ENCODE assay signal across 11 cellular contexts in the genomic region with DNA sequence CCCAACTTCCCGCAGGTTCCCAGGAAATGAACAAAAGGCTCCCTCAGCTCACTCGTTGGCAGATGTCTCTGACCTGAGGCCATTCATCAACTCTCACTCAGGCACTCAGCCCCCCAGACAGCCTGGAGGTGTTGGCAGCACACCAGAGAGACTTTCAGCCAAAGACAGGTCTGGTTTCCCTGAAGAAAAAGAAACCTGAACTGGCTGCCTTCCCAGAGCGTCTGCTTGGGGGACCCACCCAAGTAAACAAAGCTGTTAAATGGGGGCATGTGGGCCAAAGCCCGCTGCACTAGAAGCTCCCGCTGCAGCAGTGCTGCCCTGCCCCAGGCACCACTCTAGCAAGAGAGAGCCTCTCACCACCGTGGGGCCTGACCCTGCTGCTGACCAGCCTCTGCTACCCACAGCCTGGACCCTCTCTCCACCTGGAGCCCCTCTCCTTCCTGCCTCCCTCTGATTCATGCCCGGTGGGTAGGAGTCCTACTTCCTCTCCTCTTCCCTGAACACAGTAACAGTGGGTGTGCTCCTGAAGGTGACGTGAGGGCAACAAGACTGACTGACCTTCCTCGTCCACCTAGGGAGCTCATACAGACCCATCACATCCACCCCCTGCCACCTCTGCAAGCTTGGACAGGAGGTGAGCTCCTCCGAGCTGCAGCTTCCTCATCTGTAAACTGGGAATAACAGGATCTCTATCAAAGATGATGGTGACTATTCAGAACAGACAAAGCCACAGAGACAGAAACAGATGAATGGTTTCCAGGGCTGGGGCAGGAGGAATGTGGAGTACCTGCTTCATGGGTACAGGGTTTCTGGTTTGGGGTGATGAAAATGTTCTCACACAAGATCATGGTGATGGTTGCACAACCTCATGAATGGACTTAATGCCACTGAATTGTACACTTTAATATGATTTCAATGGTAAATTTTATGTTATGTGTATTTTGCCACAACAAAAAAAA. TPM values are rescaled to one million over a fixed set of nuclear protein-coding genes. Genes with fewer than 3 reads are reported as not detected.
A peak's percentile ranks its signal among the peaks of the same experiment; 100 is the strongest.
DNase-seq lines count a peak whose midpoint lies in the region; ATAC-seq, FAIRE-seq and TF ChIP-seq lines count a peak whose summit lies in the region.
"Had no signal": no experiment of that assay in that cellular context is flagged by ENCODE, and none has a peak within 500 bp of the region (broad histone marks: within the 10 kb centered on the region; RNA-seq: fewer than 3 reads in every experiment).

No MANE protein-coding gene starts in this region.

- H3K4me1 ChIP-seq in HEK293 (ENCODE audit: control insufficient read depth, insufficient read depth, low read length) = peaks cover 6% of the 10 kb centered on the region
- peaks cover 18 to 29% (median 21%) of the 10 kb centered on the region in 3 donors for H3K4me1 ChIP-seq in pancreas

- H3K27ac ChIP-seq in HEK293 (ENCODE audit: extremely low read depth, low read depth, low read length) (no peak overlapping the region), pancreas (peak overlapping the region; percentile 66 to 79 (median 70))

- no peaks in the 10 kb centered on the region for H3K36me3 ChIP-seq in HEK293 (ENCODE audit: control insufficient read depth in 2 of 2, insufficient read depth in 1 of 2, low read length in 2 of 2)
- H3K36me3 ChIP-seq in pancreas = no peaks in the 10 kb centered on the region

- H3K9me3 ChIP-seq in HEK293 (ENCODE audit: control insufficient read depth, insufficient read depth, low read depth, low read length) = no peaks in the 10 kb centered on the region
- H3K9me3 ChIP-seq in pancreas = no peaks in the 10 kb centered on the region

- ATAC-seq in pancreas (peak in 3 of 4 donors; percentile 25 to 52 (median 41)), left lobe of liver (no peak)

- WGBS in pancreas, 2 donors = 60 to 61% methylated on average over 10 of the region's 10 CpGs

- DNase-seq in NCI-H2171 treated with DMSO at 0.1 percent for 48 hours (lab: John Stamatoyannopoulos, UW) (peak; percentile 90), choroid plexus epithelial cell (ENCODE audit: low read depth) (peak; percentile 18), pancreas (peak in 4 of 6 donors; percentile 21 to 75 (median 62)), left lobe of liver (ENCODE audit: low spot score) (no peak), nucleus accumbens (lab: John Stamatoyannopoulos, UW) (no peak), UCSD-AML1 (lab: John Stamatoyannopoulos, UW; ENCODE audit: unreplicated experiment) (no peak)
- DNase-seq: activated T-cell treated with anti-CD3 and anti-CD28 coated beads, Interleukin-2, amount 50 U/mL, for 24 hours; NCI-H510A treated with DMSO at 0.1 percent for 48 hours; stimulated activated CD4-positive, alpha-beta T cell treated with anti-CD3 and anti-CD28 coated beads, Interleukin-4, amount 100 ng/mL, for 1 hour had no signal

- H3K27me3 ChIP-seq in pancreas = no peaks in the 10 kb centered on the region

- FAIRE-seq in pancreas (lab: Jason Lieb, UNC) = no peak
- FAIRE-seq: astrocyte had no signal

- CTCF ChIA-PET in HEK293 (lab: Yijun Ruan, JAX) = interaction anchor here (11.4 kb wide), 1 partner anchor 39 kb away, joined by 253 read pairs; no protein-coding TSS in a partner anchor

- intact Hi-C loops in pancreas (cut with DNase I) = no loop called here

- no peak for TF ChIP-seq CTCF in HEK293 (tag by site-specific recombination; IDR thresholded peaks at IDR 0.05)
- no peak for TF ChIP-seq CTCF in choroid plexus epithelial cell (conservative IDR thresholded peaks at IDR 0.05; ENCODE audit: low read depth, low read length)
- TF ChIP-seq CTCF in pancreas (IDR thresholded peaks at IDR 0.05) = no peak

- POLR2A ChIA-PET in HEK293 (lab: Yijun Ruan, JAX) = no interaction called here

- H3K4me3 ChIP-seq in HEK293 (ENCODE audit: low read depth, low read length) (no peak overlapping the region), choroid plexus epithelial cell (ENCODE audit: low read depth, low read length) (no peak overlapping the region), pancreas (peak overlapping the region in 1 of 4 donors; percentile 32)

TF ChIP-seq in HEK293, 187 proteins besides CTCF, POLR2A, EP300 and RAD21:
- TF ChIP-seq, protein P1, sequence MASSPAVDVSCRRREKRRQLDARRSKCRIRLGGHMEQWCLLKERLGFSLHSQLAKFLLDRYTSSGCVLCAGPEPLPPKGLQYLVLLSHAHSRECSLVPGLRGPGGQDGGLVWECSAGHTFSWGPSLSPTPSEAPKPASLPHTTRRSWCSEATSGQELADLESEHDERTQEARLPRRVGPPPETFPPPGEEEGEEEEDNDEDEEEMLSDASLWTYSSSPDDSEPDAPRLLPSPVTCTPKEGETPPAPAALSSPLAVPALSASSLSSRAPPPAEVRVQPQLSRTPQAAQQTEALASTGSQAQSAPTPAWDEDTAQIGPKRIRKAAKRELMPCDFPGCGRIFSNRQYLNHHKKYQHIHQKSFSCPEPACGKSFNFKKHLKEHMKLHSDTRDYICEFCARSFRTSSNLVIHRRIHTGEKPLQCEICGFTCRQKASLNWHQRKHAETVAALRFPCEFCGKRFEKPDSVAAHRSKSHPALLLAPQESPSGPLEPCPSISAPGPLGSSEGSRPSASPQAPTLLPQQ (tag by site-specific recombination; IDR thresholded peaks at IDR 0.05) = peak; percentile 72
- TF ChIP-seq ZNF837 (tag by site-specific recombination; IDR thresholded peaks at IDR 0.05) (no peak), GLIS1 (tag by site-specific recombination; IDR thresholded peaks at IDR 0.05) (peak; percentile 88), KLF1 (tag by site-specific recombination; IDR thresholded peaks at IDR 0.05) (peak; percentile 61)
TF ChIP-seq in HEK293: peak in this region for 3.

RNA-seq across cellular contexts. Expression of gene GABRP, which starts 31.0 kb away (rescaled TPM):
- total RNA-seq in pancreas (1 to 10 TPM in 1 of 6 donors, under 1 TPM in 4, not detected in 1; 0.16 to 4.0 (median 0.26) TPM), left lobe of liver (0.45 TPM)
- polyA plus RNA-seq in pancreas = under 1 TPM; 0.07 to 0.15 TPM

Comparison
In these comparisons a context has a peak if more than half of its experiments do, and no peak if none do; other contexts are left out.
1. DNase-seq: peak in NCI-H2171 treated with DMSO at 0.1 percent for 48 hours (single experiment), choroid plexus epithelial cell (single experiment) and pancreas (4 of 6); none in left lobe of liver (single experiment), nucleus accumbens (0 of 56) and UCSD-AML1 (single experiment).